Comparison of ENCODE assay signal across 8 cellular contexts in genomic region chr11:65502852-65503603, GRCh38. TPM values are rescaled to one million over a fixed set of nuclear protein-coding genes. Genes with fewer than 3 reads are reported as not detected.
DNase-seq lines count a peak whose midpoint lies in the region; ATAC-seq, FAIRE-seq and TF ChIP-seq lines count a peak whose summit lies in the region.

No MANE protein-coding gene starts in this region.

- H3K9me3 ChIP-seq in heart right ventricle (no peaks in the 10 kb centered on the region), HepG2 (ENCODE audit: low read length) (no peaks in the 10 kb centered on the region), vagina (no peaks in the 10 kb centered on the region)

- TF ChIP-seq POLR2A in HepG2 (IDR thresholded peaks at IDR 0.05; ENCODE audit: insufficient read depth in 1 of 2, low read depth in 2 of 2, low read length in 2 of 2) (peak; percentile 46 to 64; a peak in 2 of 4 replicates), vagina (IDR thresholded peaks at IDR 0.05) (peak in 1 of 2 donors; percentile 33)

- 0 to 1% methylated on average over 6 of the region's 6 CpGs for WGBS in heart right ventricle, 2 donors
- WGBS in HepG2 (ENCODE audit: low lambda C conversion rate) = 6% methylated on average over 6 of the region's 6 CpGs

- H3K27ac Mint-ChIP-seq in activated T-cell treated with anti-CD3 and anti-CD28 coated beads, Interleukin-2, amount 50 U/mL, for 72 hours = no peak overlapping the region

- DNase-seq in heart right ventricle = no peak
- DNase-seq in left cardiac atrium = no peak
- DNase-seq in astrocyte of the cerebellum (ENCODE audit: low read depth) = no peak
- DNase-seq in HepG2 (ENCODE audit: low spot score) = no peak
- no peak for DNase-seq in vagina (ENCODE audit: extremely low spot score in 2 of 2)
- DNase-seq in T-helper 9 cell = no peak
- DNase-seq in activated T-cell treated with anti-CD3 and anti-CD28 coated beads, Interleukin-2, amount 50 U/mL, for 72 hours = no peak

- TF ChIP-seq EP300 in HepG2 (IDR thresholded peaks at IDR 0.05; ENCODE audit: low read depth in 2 of 2, low read length in 2 of 2) = no peak
- no peak for TF ChIP-seq EP300 in HepG2 (CRISPR knock-in tag; IDR thresholded peaks at IDR 0.05; ENCODE audit: borderline replicate concordance)

- TF ChIP-seq RAD21 in HepG2 (CRISPR knock-in tag; IDR thresholded peaks at IDR 0.05) = no peak

- H3K27ac ChIP-seq in heart right ventricle (peak overlapping the region; percentile 8 to 100 (median 99)), HepG2 (ENCODE audit: extremely low read length, insufficient read depth, low read length) (peak overlapping the region; percentile 5), vagina (peak overlapping the region; percentile 100)

- H3K27me3 Mint-ChIP-seq in activated T-cell treated with anti-CD3 and anti-CD28 coated beads, Interleukin-2, amount 50 U/mL, for 72 hours (ENCODE audit: low read depth) = no peaks in the 10 kb centered on the region

- ATAC-seq in heart right ventricle (no peak), left cardiac atrium (no peak), HepG2 (no peak), GM19452 (IDR thresholded peaks at IDR 0.05; ENCODE audit: unreplicated experiment) (no peak)
- no peak for ATAC-seq in activated T-cell treated with anti-CD3 and anti-CD28 coated beads, Interleukin-2, amount 50 U/mL, for 72 hours (replicated peaks in 1 of 2)

- in situ Hi-C loops in astrocyte of the cerebellum (cut with HindIII; ENCODE audit: low sequenced_read_pairs) = no loop called here
- in situ Hi-C loops in HepG2 (cut with HindIII; ENCODE audit: extremely low pct_ligation_motif_present, low pct_unique_long_range_greater_than_20kb) = loop anchor here (10.0 kb wide), 1 partner anchor 48 kb away; no protein-coding TSS in a partner anchor

- H3K4me1 ChIP-seq in heart right ventricle = peaks cover 3 to 48% (median 39%) of the 10 kb centered on the region in 9 donors
- peaks cover 46% of the 10 kb centered on the region for H3K4me1 ChIP-seq in HepG2 (ENCODE audit: insufficient read depth, low read length)
- H3K4me1 ChIP-seq in vagina = peaks cover 39% of the 10 kb centered on the region

- peaks cover 78% of the 10 kb centered on the region for H3K79me2 ChIP-seq in HepG2 (ENCODE audit: insufficient read depth, low read length)

- H3K4me2 ChIP-seq in HepG2 (ENCODE audit: low read depth, low read length) = peak overlapping the region; percentile 78

- CTCF ChIA-PET in HepG2 (lab: Yijun Ruan, JAX; ENCODE audit: low intra/inter-chr PET ratio, low total read pairs) = interaction anchor here (0.7 kb wide), 1 partner anchor 34 kb away, joined by 3 read pairs; no protein-coding TSS in a partner anchor

- H3K4me3 ChIP-seq in heart right ventricle (peak overlapping the region; percentile 68 to 88 (median 84)), astrocyte of the cerebellum (ENCODE audit: low read depth, low read length) (peak overlapping the region; percentile 87), HepG2 (replicated peaks in 1 of 3; ENCODE audit: insufficient read depth in 1 of 3, low read depth in 2 of 3, low read length in 3 of 3) (peak overlapping the region; percentile 85 to 93 (median 89)), vagina (peak overlapping the region; percentile 77 to 83)

- peaks cover 42% of the 10 kb centered on the region for H3K4me1 Mint-ChIP-seq in activated T-cell treated with anti-CD3 and anti-CD28 coated beads, Interleukin-2, amount 50 U/mL, for 72 hours (ENCODE audit: low read depth)

- H3K36me3 ChIP-seq in heart right ventricle (peaks cover 0 to 70% (median 47%) of the 10 kb centered on the region in 9 donors), HepG2 (replicated peaks in 1 of 2; ENCODE audit: control insufficient read depth in 1 of 2, insufficient read depth in 2 of 2, low read length in 2 of 2) (peaks cover 6 to 40% of the 10 kb centered on the region in 2 experiments), vagina (peaks cover 19 to 59% of the 10 kb centered on the region in 2 donors)

- H4K20me1 ChIP-seq in HepG2 (ENCODE audit: insufficient read depth, low read length) = peaks cover 77% of the 10 kb centered on the region

- POLR2A ChIA-PET in HepG2 (lab: Yijun Ruan, JAX) = interaction anchor here (1.0 to 27.3 kb wide), 9 partner anchors 12 to 170 kb away, joined by 3 to 1590 read pairs (median 10); partner anchors contain the start of genes FRMD8, NEAT1 and SLC25A45

- H3K4me3 Mint-ChIP-seq in activated T-cell treated with anti-CD3 and anti-CD28 coated beads, Interleukin-2, amount 50 U/mL, for 72 hours = no peak overlapping the region

- no TSS peak for BruUV-seq in HepG2 (replicated peaks; lab: Mats Ljungman, UMichigan)

- H3K36me3 Mint-ChIP-seq in activated T-cell treated with anti-CD3 and anti-CD28 coated beads, Interleukin-2, amount 50 U/mL, for 72 hours (ENCODE audit: insufficient read depth in 2 of 2) = peaks cover 31 to 38% of the 10 kb centered on the region in 2 donors

- no peak overlapping the region for H2AFZ ChIP-seq in HepG2 (ENCODE audit: low read length)

- H3K9me3 Mint-ChIP-seq in activated T-cell treated with anti-CD3 and anti-CD28 coated beads, Interleukin-2, amount 50 U/mL, for 72 hours = no peaks in the 10 kb centered on the region

- TF ChIP-seq CTCF in heart right ventricle (IDR thresholded peaks at IDR 0.05) (no peak), astrocyte of the cerebellum (IDR thresholded peaks at IDR 0.05; ENCODE audit: low read depth, low read length, missing control alignments) (no peak), HepG2 (CRISPR knock-in tag; IDR thresholded peaks at IDR 0.05) (no peak), vagina (IDR thresholded peaks at IDR 0.05) (no peak)

- no peaks in the 10 kb centered on the region for H3K27me3 ChIP-seq in heart right ventricle
- H3K27me3 ChIP-seq in HepG2 (ENCODE audit: control insufficient read depth in 1 of 2, insufficient read depth in 2 of 2, low read length in 2 of 2) = no peaks in the 10 kb centered on the region; a peak in 2 of 5 replicates
- no peaks in the 10 kb centered on the region for H3K27me3 ChIP-seq in vagina

- peak overlapping the region; percentile 99 for H3K9ac ChIP-seq in HepG2 (ENCODE audit: insufficient read depth, low read depth, low read length)

- intact Hi-C loops in heart right ventricle (cut with DNase I) (loop anchor here in 1 of 10 donors (5.0 kb wide), 1 partner anchor 81 kb away; the partner anchor contains the start of gene NEAT1), left cardiac atrium (cut with DNase I) (no loop called here), HepG2 (cut with micrococcal nuclease; ENCODE audit: unreplicated experiment) (loop anchor here (2.0 kb wide), 1 partner anchor 80 kb away; the partner anchor contains the start of gene NEAT1), vagina (cut with DNase I) (no loop called here)

- FAIRE-seq in HepG2 (lab: Jason Lieb, UNC) = no peak

RNA-seq across cellular contexts. Expression of gene MALAT1, which starts 4.2 kb away (rescaled TPM):
- total RNA-seq in heart right ventricle = 1,000 to 10,000 TPM; 4,742 to 8,462 (median 5,956) TPM
- polyA plus RNA-seq in heart right ventricle = 1,000 to 10,000 TPM in 1 of 2 donors, 100 to 1,000 TPM in 1; 205 to 8,339 TPM
- 1,000 to 10,000 TPM; 4,098 to 7,342 TPM for total RNA-seq in left cardiac atrium
- 302 and 1,237 TPM in 2 replicates for total RNA-seq in HepG2 (2016; rRNA removed; fragmentation: Illumina TruSeq; extraction: Trizol)
- total RNA-seq in HepG2 (2016; cell fraction: cytosol; rRNA removed; fragmentation: Illumina TruSeq; extraction: Trizol; ENCODE audit: low read depth) = 281 and 317 TPM in 2 replicates
- total RNA-seq in HepG2 (2016; cell fraction: insoluble cytoplasmic fraction; rRNA removed; fragmentation: Illumina TruSeq; extraction: Trizol) = 283 and 1,071 TPM in 2 replicates
- total RNA-seq in HepG2 (2016; cell fraction: membrane; rRNA removed; fragmentation: Illumina TruSeq; extraction: Trizol) = 241 and 289 TPM in 2 replicates
- total RNA-seq in HepG2 (2016; cell fraction: nucleus; rRNA removed; fragmentation: Illumina TruSeq; extraction: Trizol) = 8,751 and 9,202 TPM in 2 replicates
- polyA plus RNA-seq in HepG2 (2011; rRNA removed) = 143 and 217 TPM in 2 replicates
- 13.0 and 14.3 TPM in 2 replicates for polyA plus RNA-seq in HepG2 (2011; cell fraction: cytosol; rRNA removed)
- polyA plus RNA-seq in HepG2 (2011; cell fraction: nucleus; rRNA removed) = 1,021 and 1,816 TPM in 2 replicates
- polyA plus RNA-seq in HepG2 (2012) = 177 and 330 TPM in 2 replicates
- 1.1 and 1.4 TPM in 2 replicates for polyA plus RNA-seq in HepG2 (2016; cell fraction: cytosol; fragmentation: Illumina TruSeq; extraction: Trizol; ENCODE audit: low read depth)
- polyA plus RNA-seq in HepG2 (2016; cell fraction: insoluble cytoplasmic fraction; fragmentation: Illumina TruSeq; extraction: Trizol; ENCODE audit: low read depth) = 3.9 and 6.5 TPM in 2 replicates
- polyA plus RNA-seq in HepG2 (2016; cell fraction: membrane; fragmentation: Illumina TruSeq; extraction: Trizol; ENCODE audit: low read depth) = 1.8 and 10.3 TPM in 2 replicates
- 153 and 182 TPM in 2 replicates for polyA plus RNA-seq in HepG2 (2016; cell fraction: nucleus; fragmentation: Illumina TruSeq; extraction: Trizol; ENCODE audit: insufficient read depth, low read depth)
- 900 and 8,115 TPM in 2 replicates for polyA minus RNA-seq in HepG2 (2011; rRNA and poly(A)+ RNA removed; ENCODE audit: low replicate concordance)
- 295 and 335 TPM in 2 replicates for polyA minus RNA-seq in HepG2 (2011; cell fraction: cytosol; rRNA and poly(A)+ RNA removed)
- polyA minus RNA-seq in HepG2 (2011; cell fraction: nucleus; rRNA and poly(A)+ RNA removed) = 13,373 and 18,071 TPM in 2 replicates
- total RNA-seq in vagina = 16,459 TPM
- total RNA-seq in activated T-cell treated with anti-CD3 and anti-CD28 coated beads, Interleukin-2, amount 50 U/mL, for 72 hours = over 10,000 TPM in 1 of 2 donors, 1,000 to 10,000 TPM in 1; 8,391 to 13,279 TPM

RNA-seq across cellular contexts. Expression of gene SCYL1, which starts 21.9 kb away (rescaled TPM):
- 10 to 100 TPM; 47.4 to 66.9 (median 55.6) TPM for total RNA-seq in heart right ventricle
- 100 to 1,000 TPM in 1 of 2 donors, 10 to 100 TPM in 1; 90.0 to 130 TPM for polyA plus RNA-seq in heart right ventricle
- 10 to 100 TPM; 51.5 to 67.3 TPM for total RNA-seq in left cardiac atrium
- 61.7 and 65.9 TPM in 2 replicates for total RNA-seq in HepG2 (2016; rRNA removed; fragmentation: Illumina TruSeq; extraction: Trizol)
- 25.8 and 30.8 TPM in 2 replicates for total RNA-seq in HepG2 (2016; cell fraction: cytosol; rRNA removed; fragmentation: Illumina TruSeq; extraction: Trizol; ENCODE audit: low read depth)
- total RNA-seq in HepG2 (2016; cell fraction: insoluble cytoplasmic fraction; rRNA removed; fragmentation: Illumina TruSeq; extraction: Trizol) = 61.5 and 71.8 TPM in 2 replicates
- total RNA-seq in HepG2 (2016; cell fraction: membrane; rRNA removed; fragmentation: Illumina TruSeq; extraction: Trizol) = 42.4 and 48.2 TPM in 2 replicates
- total RNA-seq in HepG2 (2016; cell fraction: nucleus; rRNA removed; fragmentation: Illumina TruSeq; extraction: Trizol) = 43.2 and 44.5 TPM in 2 replicates
- polyA plus RNA-seq in HepG2 (2011; rRNA removed) = 103 and 122 TPM in 2 replicates
- 86.0 and 134 TPM in 2 replicates for polyA plus RNA-seq in HepG2 (2011; cell fraction: cytosol; rRNA removed)
- polyA plus RNA-seq in HepG2 (2011; cell fraction: nucleus; rRNA removed) = 217 and 274 TPM in 2 replicates
- 38.8 and 49.2 TPM in 2 replicates for polyA plus RNA-seq in HepG2 (2012)
- polyA plus RNA-seq in HepG2 (2016; cell fraction: cytosol; fragmentation: Illumina TruSeq; extraction: Trizol; ENCODE audit: low read depth) = 18.7 and 21.2 TPM in 2 replicates
- polyA plus RNA-seq in HepG2 (2016; cell fraction: insoluble cytoplasmic fraction; fragmentation: Illumina TruSeq; extraction: Trizol; ENCODE audit: low read depth) = 66.5 and 66.9 TPM in 2 replicates
- polyA plus RNA-seq in HepG2 (2016; cell fraction: membrane; fragmentation: Illumina TruSeq; extraction: Trizol; ENCODE audit: low read depth) = 31.2 and 33.8 TPM in 2 replicates
- polyA plus RNA-seq in HepG2 (2016; cell fraction: nucleus; fragmentation: Illumina TruSeq; extraction: Trizol; ENCODE audit: insufficient read depth, low read depth) = 90.8 and 91.5 TPM in 2 replicates
- polyA minus RNA-seq in HepG2 (2011; rRNA and poly(A)+ RNA removed; ENCODE audit: low replicate concordance) = 110 and 139 TPM in 2 replicates
- polyA minus RNA-seq in HepG2 (2011; cell fraction: cytosol; rRNA and poly(A)+ RNA removed) = 43.9 and 59.3 TPM in 2 replicates
- polyA minus RNA-seq in HepG2 (2011; cell fraction: nucleus; rRNA and poly(A)+ RNA removed) = 34.2 and 36.4 TPM in 2 replicates
- total RNA-seq in vagina = 77.3 TPM
- 10 to 100 TPM; 77.9 to 83.4 TPM for total RNA-seq in activated T-cell treated with anti-CD3 and anti-CD28 coated beads, Interleukin-2, amount 50 U/mL, for 72 hours

RNA-seq across cellular contexts. Expression of gene LTBP3, which starts 55.1 kb away (rescaled TPM):
- 10 to 100 TPM; 54.4 to 92.5 (median 72.8) TPM for total RNA-seq in heart right ventricle
- 10 to 100 TPM; 42.7 to 79.7 TPM for polyA plus RNA-seq in heart right ventricle
- total RNA-seq in left cardiac atrium = 10 to 100 TPM; 85.6 to 96.2 TPM
- 4.2 and 12.2 TPM in 2 replicates for total RNA-seq in HepG2 (2016; rRNA removed; fragmentation: Illumina TruSeq; extraction: Trizol)
- total RNA-seq in HepG2 (2016; cell fraction: cytosol; rRNA removed; fragmentation: Illumina TruSeq; extraction: Trizol; ENCODE audit: low read depth) = 3.8 and 4.6 TPM in 2 replicates
- 3.1 and 14.2 TPM in 2 replicates for total RNA-seq in HepG2 (2016; cell fraction: insoluble cytoplasmic fraction; rRNA removed; fragmentation: Illumina TruSeq; extraction: Trizol)
- 6.5 and 7.6 TPM in 2 replicates for total RNA-seq in HepG2 (2016; cell fraction: membrane; rRNA removed; fragmentation: Illumina TruSeq; extraction: Trizol)
- total RNA-seq in HepG2 (2016; cell fraction: nucleus; rRNA removed; fragmentation: Illumina TruSeq; extraction: Trizol) = 18.0 and 20.1 TPM in 2 replicates
- polyA plus RNA-seq in HepG2 (2011; rRNA removed) = 60.3 and 68.1 TPM in 2 replicates
- polyA plus RNA-seq in HepG2 (2011; cell fraction: cytosol; rRNA removed) = 16.4 and 24.6 TPM in 2 replicates
- 549 and 694 TPM in 2 replicates for polyA plus RNA-seq in HepG2 (2011; cell fraction: nucleus; rRNA removed)
- 41.0 and 45.6 TPM in 2 replicates for polyA plus RNA-seq in HepG2 (2012)
- polyA plus RNA-seq in HepG2 (2016; cell fraction: cytosol; fragmentation: Illumina TruSeq; extraction: Trizol; ENCODE audit: low read depth) = 2.1 and 2.8 TPM in 2 replicates
- 7.3 and 9.4 TPM in 2 replicates for polyA plus RNA-seq in HepG2 (2016; cell fraction: insoluble cytoplasmic fraction; fragmentation: Illumina TruSeq; extraction: Trizol; ENCODE audit: low read depth)
- polyA plus RNA-seq in HepG2 (2016; cell fraction: membrane; fragmentation: Illumina TruSeq; extraction: Trizol; ENCODE audit: low read depth) = 6.0 and 7.1 TPM in 2 replicates
- 129 and 139 TPM in 2 replicates for polyA plus RNA-seq in HepG2 (2016; cell fraction: nucleus; fragmentation: Illumina TruSeq; extraction: Trizol; ENCODE audit: insufficient read depth, low read depth)
- polyA minus RNA-seq in HepG2 (2011; rRNA and poly(A)+ RNA removed; ENCODE audit: low replicate concordance) = 12.7 and 25.1 TPM in 2 replicates
- polyA minus RNA-seq in HepG2 (2011; cell fraction: cytosol; rRNA and poly(A)+ RNA removed) = 13.7 and 23.3 TPM in 2 replicates
- 36.4 and 39.8 TPM in 2 replicates for polyA minus RNA-seq in HepG2 (2011; cell fraction: nucleus; rRNA and poly(A)+ RNA removed)
- total RNA-seq in vagina = 246 TPM
- 100 to 1,000 TPM; 106 TPM for total RNA-seq in activated T-cell treated with anti-CD3 and anti-CD28 coated beads, Interleukin-2, amount 50 U/mL, for 72 hours

Comparison
In these comparisons a context has a peak if more than half of its experiments do, and no peak if none do; other contexts are left out.
1. H3K27ac ChIP-seq: peak in every context shown above with its lines; median percentile 100 in vagina; 99 in heart right ventricle; 5 in HepG2.